In the genomic region with DNA sequence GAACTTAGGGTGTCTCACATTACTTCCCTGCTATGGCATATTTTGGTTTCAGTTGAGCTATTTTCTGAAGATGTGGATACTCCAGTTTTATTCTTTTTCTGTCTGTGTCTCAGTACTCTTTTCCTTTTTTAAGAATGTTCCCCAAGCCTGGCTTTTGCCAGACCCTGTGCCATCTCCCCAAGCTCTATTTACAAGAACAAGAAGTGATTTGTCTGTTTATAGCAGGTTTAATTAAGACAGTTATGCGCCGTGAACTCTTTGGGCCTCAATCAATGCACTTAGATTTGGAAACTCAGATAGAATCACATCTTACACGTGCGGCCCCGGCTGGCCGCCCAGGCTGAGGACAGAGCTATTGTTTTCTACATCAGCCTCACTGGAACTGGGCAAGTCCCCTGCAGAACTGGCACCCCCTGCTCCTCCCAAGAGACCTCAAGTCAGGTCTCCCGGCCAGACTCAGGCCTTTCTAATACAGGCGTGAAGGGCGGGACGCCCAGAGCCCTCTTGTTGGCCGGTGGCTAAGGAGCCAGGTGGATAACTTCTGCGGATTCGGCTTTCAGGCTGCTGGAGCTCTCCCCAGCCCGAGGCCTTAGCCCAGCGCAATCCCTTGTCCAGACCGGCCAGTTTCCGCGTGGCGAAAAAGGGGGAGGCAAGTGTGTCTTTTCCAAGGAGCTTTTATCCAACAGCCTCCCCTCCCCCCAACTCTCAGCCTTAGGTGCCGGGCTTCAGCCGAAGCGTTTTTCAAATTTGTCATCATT, we compare ENCODE assay signal across 26 cellular contexts. TPM values are rescaled to one million over a fixed set of nuclear protein-coding genes. Genes with fewer than 3 reads are reported as not detected.
DNase-seq lines count a peak whose midpoint lies in the region; ATAC-seq and TF ChIP-seq lines count a peak whose summit lies in the region.
"Had no signal": no experiment of that assay in that cellular context is flagged by ENCODE, and none has a peak within 500 bp of the region (broad histone marks: within the 10 kb centered on the region; RNA-seq: fewer than 3 reads in every experiment).

No MANE protein-coding gene starts in this region.

- no peak overlapping the region for H3K4me3 Mint-ChIP-seq in endothelial cell (ENCODE audit: unreplicated experiment)
- H3K4me3 Mint-ChIP-seq: activated B cell treated with CpG ODN at 0.5 μM for 24 hours; activated CD8-positive, alpha-beta T cell treated with anti-CD3 and anti-CD28 coated beads for 36 hours had no signal

- H3K4me1 ChIP-seq in HUES64 (ENCODE audit: insufficient read depth, low read length) (peaks cover 23% of the 10 kb centered on the region), mucosa of descending colon (ENCODE audit: low read depth) (peaks cover 27% of the 10 kb centered on the region), SJCRH30 (no peaks in the 10 kb centered on the region)
- H3K4me1 ChIP-seq: A549 had no signal

- H3K27me3 ChIP-seq in AG04450 (ENCODE audit: control insufficient read depth, insufficient read depth, low read length) (peaks cover 93% of the 10 kb centered on the region), HUES64 (ENCODE audit: insufficient read depth, low read length) (peaks cover 99% of the 10 kb centered on the region), SJCRH30 (no peaks in the 10 kb centered on the region)

- H3K36me3 ChIP-seq in HUES64 (ENCODE audit: insufficient read depth, low read length) = no peaks in the 10 kb centered on the region
- H3K36me3 ChIP-seq in mucosa of descending colon (ENCODE audit: low read depth) = no peaks in the 10 kb centered on the region
- no peaks in the 10 kb centered on the region for H3K36me3 ChIP-seq in SJCRH30
- H3K36me3 ChIP-seq: pancreas, sigmoid colon, stomach had no signal

- WGBS in HUES64 = 9% methylated on average over 22 of the region's 22 CpGs

- TF ChIP-seq CTCF in AG04450 (IDR thresholded peaks at IDR 0.05; ENCODE audit: low read depth, low read length) (no peak), endothelial cell (IDR thresholded peaks at IDR 0.05; ENCODE audit: unreplicated experiment) (no peak), mucosa of descending colon (IDR thresholded peaks at IDR 0.05) (no peak)

- H3K27me3 Mint-ChIP-seq in endothelial cell (ENCODE audit: unreplicated experiment) = peaks cover 28% of the 10 kb centered on the region

- intact Hi-C loops in mucosa of descending colon (cut with DNase I, micrococcal nuclease) = loop anchor here in 1 of 2 donors (10.0 kb wide), 1 partner anchor 1152 kb away; no protein-coding TSS in a partner anchor

- peaks cover 7% of the 10 kb centered on the region; the same call in 1 of the 2 replicates for H3K9me3 ChIP-seq in AG04450 (ENCODE audit: control insufficient read depth, insufficient read depth, low read length)
- no peaks in the 10 kb centered on the region for H3K9me3 ChIP-seq in HUES64 (ENCODE audit: insufficient read depth, low read depth, low read length)
- H3K9me3 ChIP-seq in mucosa of descending colon = no peaks in the 10 kb centered on the region
- no peaks in the 10 kb centered on the region for H3K9me3 ChIP-seq in SJCRH30 (replicated peaks)
- H3K9me3 ChIP-seq: A549, Caco-2, pancreas, sigmoid colon had no signal

- H3K36me3 Mint-ChIP-seq in endothelial cell (ENCODE audit: low read depth, unreplicated experiment) = no peaks in the 10 kb centered on the region
- H3K36me3 Mint-ChIP-seq: type B pancreatic cell had no signal

- ATAC-seq in mucosa of descending colon = no peak
- no peak for ATAC-seq in HG02610 (IDR thresholded peaks at IDR 0.05; ENCODE audit: unreplicated experiment)
- ATAC-seq in HG03521 (IDR thresholded peaks at IDR 0.05; ENCODE audit: unreplicated experiment) = no peak
- ATAC-seq: A549; activated CD8-positive, alpha-beta T cell treated with anti-CD3 and anti-CD28 coated beads for 36 hours; pancreas had no signal

- peak overlapping the region; percentile 2 for H3K27ac ChIP-seq in AG04450 (ENCODE audit: low read depth, low read length)
- H3K27ac ChIP-seq in HUES64 (ENCODE audit: low read depth, low read length) = no peak overlapping the region
- no peak overlapping the region for H3K27ac ChIP-seq in SJCRH30
- H3K27ac ChIP-seq: A549, epithelial cell of prostate, GM23248, pancreas, sigmoid colon, stomach had no signal

- H3K9me3 Mint-ChIP-seq in endothelial cell (ENCODE audit: unreplicated experiment) = no peaks in the 10 kb centered on the region
- H3K9me3 Mint-ChIP-seq: type B pancreatic cell had no signal

- no peak overlapping the region for H3K4me3 ChIP-seq in AG04450 (ENCODE audit: low read depth, low read length)
- peak overlapping the region; percentile 46 for H3K4me3 ChIP-seq in HUES64 (ENCODE audit: low read length)
- no peak overlapping the region for H3K4me3 ChIP-seq in mucosa of descending colon
- no peak overlapping the region for H3K4me3 ChIP-seq in SJCRH30
- H3K4me3 ChIP-seq: A549, GM23248, pancreas, sigmoid colon, stomach had no signal

- POLR2A ChIA-PET in AG04450 (lab: Yijun Ruan, JAX) = no interaction called here

- peaks cover 21% of the 10 kb centered on the region for H3K4me1 Mint-ChIP-seq in endothelial cell (ENCODE audit: unreplicated experiment)

- CTCF ChIA-PET in AG04450 (lab: Charles Lee) = interaction anchor here (1.1 to 1.5 kb wide), 4 partner anchors 19 to 1152 kb away, joined by 5 to 10 read pairs (median 6); no protein-coding TSS in a partner anchor

- H3K9ac ChIP-seq in HUES64 (ENCODE audit: low read depth, low read length) = no peak overlapping the region
- H3K9ac ChIP-seq: GM23248 had no signal

- no peak overlapping the region for H3K27ac Mint-ChIP-seq in endothelial cell (ENCODE audit: unreplicated experiment)
- H3K27ac Mint-ChIP-seq: activated B cell treated with CpG ODN at 0.5 μM for 24 hours; activated CD8-positive, alpha-beta T cell treated with anti-CD3 and anti-CD28 coated beads for 36 hours; type B pancreatic cell had no signal

- DNase-seq in AG04450 (ENCODE audit: low read depth, low spot score) = no peak
- DNase-seq in endothelial cell (ENCODE audit: low spot score) = peak; percentile 35
- peak in 2 of 3 donors; percentile 57 to 64 for DNase-seq in mucosa of descending colon
- DNase-seq in anterior cingulate cortex (lab: John Stamatoyannopoulos, UW) = no peak
- DNase-seq in SJCRH30 = no peak
- DNase-seq: activated B cell treated with CpG ODN at 0.5 μM for 24 hours; activated CD8-positive, alpha-beta T cell treated with anti-CD3 and anti-CD28 coated beads for 36 hours; activated T-cell treated with anti-CD3 and anti-CD28 coated beads, Interleukin-2, amount 50 U/mL, for 1 hour; Caco-2; caudate nucleus; dermis blood vessel endothelial cell; GM23248; kidney; NCI-H187; NCI-H526 treated with DMSO at 0.1 percent for 48 hours; pancreas; sigmoid colon; stimulated activated CD4-positive, alpha-beta T cell treated with anti-CD3 and anti-CD28 coated beads, Interleukin-15, amount 100 ng/mL, for 24 hours; stomach; T-helper 9 cell had no signal

RNA-seq across cellular contexts. Expression of gene SATB2, which starts 9.1 kb away (rescaled TPM):
- polyA plus RNA-seq in AG04450 (2011; rRNA removed) = 5.0 and 5.3 TPM in 2 replicates
- 23.8 and 27.1 TPM in 2 replicates for polyA minus RNA-seq in AG04450 (2011; rRNA and poly(A)+ RNA removed)
- polyA plus RNA-seq in HUES64 (2013, experiment 1 of 2) = 4.5 TPM
- 4.1 TPM for polyA plus RNA-seq in HUES64 (2013, experiment 2 of 2)
- total RNA-seq in endothelial cell (ENCODE audit: unreplicated experiment) (3.8 TPM), mucosa of descending colon (100 to 1,000 TPM; 125 to 328 (median 183) TPM)
- total RNA-seq in SJCRH30 (2014; rRNA removed; shearing (Covaris generic)) = 13.3 and 14.8 TPM in 2 replicates

Comparison
In these comparisons a context has a peak if more than half of its experiments do, and no peak if none do; other contexts are left out.
1. DNase-seq: peak in endothelial cell (single experiment) and mucosa of descending colon (2 of 3); none in AG04450 (single experiment), anterior cingulate cortex (0 of 58) and SJCRH30 (0 of 2).